In the genomic region with DNA sequence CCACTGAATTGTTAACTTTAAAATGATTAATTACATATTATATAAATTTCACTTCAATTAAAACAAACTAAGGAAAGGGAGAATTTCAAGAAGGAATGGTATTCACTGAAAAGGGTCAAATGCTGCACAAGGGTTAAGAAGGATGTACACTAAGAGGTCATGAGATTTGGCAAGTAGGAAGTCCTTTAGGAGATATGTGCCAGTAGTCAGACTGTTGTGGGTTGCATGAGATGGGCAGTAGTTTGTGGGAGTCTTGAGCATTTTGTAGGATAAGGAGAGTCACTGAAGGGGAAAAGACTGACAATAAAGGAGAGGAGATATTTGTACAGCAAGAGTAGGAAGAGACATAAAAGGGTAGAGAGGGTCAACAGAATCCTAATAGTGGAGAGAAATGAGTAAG, we compare ENCODE assay signal across 21 cellular contexts.
"Had no signal": no experiment of that assay in that cellular context is flagged by ENCODE, and none has a peak within 500 bp of the region (broad histone marks: within the 10 kb centered on the region; RNA-seq: fewer than 3 reads in every experiment).

No MANE protein-coding gene starts in this region.

- H2AFZ ChIP-seq: neural progenitor cell had no signal

- DNase-seq: activated CD4-positive, alpha-beta T cell treated with anti-CD3 and anti-CD28 coated beads, Interleukin-2, amount 10 ng/mL, durations not matched to agents 24 days and 14 days; activated CD4-positive, CD25-positive, alpha-beta regulatory T cell; activated CD8-positive, alpha-beta T cell treated with anti-CD3 and anti-CD28 coated beads for 36 hours; activated naive CD4-positive, alpha-beta T cell treated with anti-CD3 and anti-CD28 coated beads for 36 hours; activated T-cell treated with anti-CD3 and anti-CD28 coated beads, Interleukin-2, amount 50 U/mL, for 1 hour; colonic mucosa; erythroblast; hypothalamus; islet precursor cell; stimulated activated naive CD8-positive, alpha-beta T cell treated with anti-CD3 and anti-CD28 coated beads, Interleukin-15, Interleukin-2, amounts not matched to agents 100 U/mL and 50 U/mL, for 24 hours; substantia nigra; T-helper 2 cell; uterus had no signal

- H3K4me2 ChIP-seq: neural progenitor cell had no signal

- H3K9me3 ChIP-seq: ascending aorta, colonic mucosa, tibial nerve, uterus had no signal

- H3K36me3 ChIP-seq: ascending aorta, colonic mucosa, neural progenitor cell, tibial nerve, uterus had no signal

- H3K27ac ChIP-seq: ascending aorta, colonic mucosa, neural progenitor cell, tibial nerve, uterus had no signal

- H3K4me3 Mint-ChIP-seq: activated CD4-positive, alpha-beta T cell treated with anti-CD3 and anti-CD28 coated beads, Interleukin-2, amount 10 ng/mL, durations not matched to agents 24 days and 14 days; activated CD8-positive, alpha-beta T cell treated with anti-CD3 and anti-CD28 coated beads for 36 hours; activated naive CD4-positive, alpha-beta T cell treated with anti-CD3 and anti-CD28 coated beads for 36 hours; central memory CD8-positive, alpha-beta T cell; memory B cell; neural progenitor cell had no signal

- H3K27me3 ChIP-seq: ascending aorta, colonic mucosa, neural progenitor cell, tibial nerve, uterus had no signal

- H3K36me3 Mint-ChIP-seq: memory B cell, neural progenitor cell had no signal

- H3K27ac Mint-ChIP-seq: activated CD4-positive, alpha-beta T cell treated with anti-CD3 and anti-CD28 coated beads, Interleukin-2, amount 10 ng/mL, durations not matched to agents 24 days and 14 days; activated CD8-positive, alpha-beta T cell treated with anti-CD3 and anti-CD28 coated beads for 36 hours; activated naive CD4-positive, alpha-beta T cell treated with anti-CD3 and anti-CD28 coated beads for 36 hours; activated T-helper 2 cell treated with anti-CD3 and anti-CD28 coated beads, Interferon-gamma antibody, Interleukin-2, Interleukin-4, amounts not matched to agents 10 μg/mL and 5 μg/mL and 100 μg/mL, durations not matched to agents 14 hours and 24 hours and 36 hours; memory B cell; neural progenitor cell; progenitor cell of endocrine pancreas had no signal

- H3K9me3 Mint-ChIP-seq: activated CD4-positive, alpha-beta T cell treated with anti-CD3 and anti-CD28 coated beads, Interleukin-2, amount 10 ng/mL, durations not matched to agents 24 days and 14 days; activated CD8-positive, alpha-beta T cell treated with anti-CD3 and anti-CD28 coated beads for 36 hours; activated naive CD4-positive, alpha-beta T cell treated with anti-CD3 and anti-CD28 coated beads for 36 hours; activated T-helper 2 cell treated with anti-CD3 and anti-CD28 coated beads, Interferon-gamma antibody, Interleukin-2, Interleukin-4, amounts not matched to agents 10 μg/mL and 5 μg/mL and 100 μg/mL, durations not matched to agents 14 hours and 24 hours and 36 hours; central memory CD8-positive, alpha-beta T cell; memory B cell; neural progenitor cell had no signal

- H3K4me1 ChIP-seq: ascending aorta, colonic mucosa, neural progenitor cell, tibial nerve, uterus had no signal

- H3K4me1 Mint-ChIP-seq: activated CD4-positive, alpha-beta T cell treated with anti-CD3 and anti-CD28 coated beads, Interleukin-2, amount 10 ng/mL, durations not matched to agents 24 days and 14 days; central memory CD8-positive, alpha-beta T cell; neural progenitor cell had no signal

- H3K9ac ChIP-seq: neural progenitor cell had no signal

- H3K27me3 Mint-ChIP-seq: memory B cell, progenitor cell of endocrine pancreas had no signal

- H3K4me3 ChIP-seq: ascending aorta, colonic mucosa, neural progenitor cell, tibial nerve, uterus had no signal

- ATAC-seq: activated CD8-positive, alpha-beta T cell treated with anti-CD3 and anti-CD28 coated beads for 36 hours; left lobe of liver; stimulated activated naive CD8-positive, alpha-beta T cell treated with anti-CD3 and anti-CD28 coated beads, Interleukin-15, Interleukin-2, amounts not matched to agents 100 U/mL and 50 U/mL, for 24 hours had no signal
